Comparison of ENCODE assay signal across 27 cellular contexts in genomic region chr1:48536477-48536876, GRCh38.
A peak's percentile ranks its signal among the peaks of the same experiment; 100 is the strongest.
DNase-seq lines count a peak whose midpoint lies in the region; ATAC-seq lines count a peak whose summit lies in the region.
"Had no signal": no experiment of that assay in that cellular context is flagged by ENCODE, and none has a peak within 500 bp of the region (broad histone marks: within the 10 kb centered on the region; RNA-seq: fewer than 3 reads in every experiment).

No MANE protein-coding gene starts in this region.

- DNase-seq in NCI-H2081 (lab: John Stamatoyannopoulos, UW) = peak; percentile 56 to 80
- DNase-seq in NCI-H2081 treated with DMSO at 0.1 percent for 48 hours (lab: John Stamatoyannopoulos, UW) = no peak
- DNase-seq in HT1080 (ENCODE audit: low read depth) = peak; percentile 13
- peak; percentile 94 for DNase-seq in NCI-H774 (lab: John Stamatoyannopoulos, UW)
- no peak for DNase-seq in ureter (ENCODE audit: low spot score)
- DNase-seq in LoVo (ENCODE audit: low spot score) = no peak
- DNase-seq in activated CD8-positive, alpha-beta memory T cell treated with anti-CD3 and anti-CD28 coated beads, Interleukin-2, amount 50 U/mL, for 48 hours = no peak
- DNase-seq: activated CD4-positive, alpha-beta T cell treated with anti-CD3 and anti-CD28 coated beads for 4 hours; activated effector memory CD4-positive, alpha-beta T cell treated with Interleukin-2 at 50 U/mL for 16 hours; activated naive CD8-positive, alpha-beta T cell treated with anti-CD3 and anti-CD28 coated beads for 36 hours; anterior cingulate cortex; hippocampal formation; left cardiac atrium; NCI-H1930; NCI-H446 treated with DMSO at 0.1 percent for 48 hours; occipital lobe; PC-9; psoas muscle; SIG-M5; stimulated activated CD8-positive, alpha-beta memory T cell treated with anti-CD3 and anti-CD28 coated beads, Interleukin-4, amount 100 ng/mL, for 48 hours; T-helper 9 cell; testis; WERI-Rb-1 had no signal

- peak; percentile 45 for ATAC-seq in esophagus mucosa
- ATAC-seq: GM12878; natural killer cell treated with Interleukin-12 subunit alpha and Interleukin-12 subunit beta and Interleukin-15 and Interleukin-18, amount 100 ng/mL, for 72 hours; psoas muscle; sciatic nerve had no signal

Comparison
In these comparisons a context has a peak if more than half of its experiments do, and no peak if none do; other contexts are left out.
1. DNase-seq: peak in NCI-H2081 (2 of 2), HT1080 (single experiment) and NCI-H774 (single experiment); none in NCI-H2081 treated with DMSO at 0.1 percent for 48 hours (single experiment), ureter (single experiment), LoVo (single experiment) and activated CD8-positive, alpha-beta memory T cell treated with anti-CD3 and anti-CD28 coated beads, Interleukin-2, amount 50 U/mL, for 48 hours (single experiment).